ENCODE assay signal across 9 cellular contexts in genomic region chr10:29648114-29648982, GRCh38. TPM values are rescaled to one million over a fixed set of nuclear protein-coding genes. Genes with fewer than 3 reads are reported as not detected.
DNase-seq lines count a peak whose midpoint lies in the region; ATAC-seq and TF ChIP-seq lines count a peak whose summit lies in the region.
"Had no signal": no experiment of that assay in that cellular context is flagged by ENCODE, and none has a peak within 500 bp of the region (broad histone marks: within the 10 kb centered on the region; RNA-seq: fewer than 3 reads in every experiment).

No MANE protein-coding gene starts in this region.

- H3K4me3 ChIP-seq in AG04450 (ENCODE audit: low read depth, low read length) (no peak overlapping the region), duodenal mucosa (ENCODE audit: low read depth in 1 of 2, low read length in 2 of 2) (peak overlapping the region; percentile 55 to 57), neutrophil (ENCODE audit: low read depth in 1 of 2, low read length in 1 of 2) (no peak overlapping the region)

- H3K27me3 ChIP-seq in AG04450 (ENCODE audit: control insufficient read depth, insufficient read depth, low read length) (no peaks in the 10 kb centered on the region), duodenal mucosa (ENCODE audit: control insufficient read depth in 1 of 2, insufficient read depth in 2 of 2, low read length in 2 of 2) (no peaks in the 10 kb centered on the region), neutrophil (no peaks in the 10 kb centered on the region)

- H3K27ac Mint-ChIP-seq in T-helper 17 cell = peak overlapping the region; percentile 95

- no peak for TF ChIP-seq CTCF in AG04450 (IDR thresholded peaks at IDR 0.05; ENCODE audit: low read depth, low read length)
- no peak for TF ChIP-seq CTCF in neutrophil (IDR thresholded peaks at IDR 0.05)

- ATAC-seq in T-helper 17 cell (peak; percentile 62), GM21423 (IDR thresholded peaks at IDR 0.05; ENCODE audit: unreplicated experiment) (no peak), GM18858 (IDR thresholded peaks at IDR 0.05; ENCODE audit: unreplicated experiment) (no peak)

- H3K27ac ChIP-seq in AG04450 (ENCODE audit: low read depth, low read length) = peak overlapping the region; percentile 39
- peak overlapping the region; percentile 27 for H3K27ac ChIP-seq in duodenal mucosa (ENCODE audit: low read depth, low read length)
- peak overlapping the region; percentile 43 for H3K27ac ChIP-seq in neutrophil

- H3K4me1 ChIP-seq in duodenal mucosa (ENCODE audit: control insufficient read depth in 1 of 2, insufficient read depth in 2 of 2, low read length in 2 of 2) (peaks cover 23 to 25% of the 10 kb centered on the region in 2 donors), neutrophil (ENCODE audit: control insufficient read depth in 1 of 2, insufficient read depth in 1 of 2, low read depth in 1 of 2, low read length in 1 of 2) (peaks cover 8 to 40% of the 10 kb centered on the region in 2 experiments)

- no peaks in the 10 kb centered on the region for H3K36me3 ChIP-seq in duodenal mucosa (ENCODE audit: control insufficient read depth in 1 of 2, insufficient read depth in 2 of 2, low read length in 2 of 2)
- H3K36me3 ChIP-seq in neutrophil = no peaks in the 10 kb centered on the region

- H3K4me1 Mint-ChIP-seq in T-helper 17 cell = peaks cover 43% of the 10 kb centered on the region

- H3K36me3 Mint-ChIP-seq in T-helper 17 cell (ENCODE audit: low read depth) = no peaks in the 10 kb centered on the region

- DNase-seq in AG04450 (ENCODE audit: low read depth, low spot score) (no peak), T-helper 17 cell (peak in 1 of 3 donors; percentile 35), NCI-H2227 treated with DMSO at 0.1 percent for 48 hours (lab: John Stamatoyannopoulos, UW) (no peak), NCI-H2196 treated with DMSO at 0.1 percent for 48 hours (lab: John Stamatoyannopoulos, UW; ENCODE audit: unreplicated experiment) (no peak)
- DNase-seq: MV-4-11 had no signal

- H3K27me3 Mint-ChIP-seq in T-helper 17 cell = no peaks in the 10 kb centered on the region

- CTCF ChIA-PET in AG04450 (lab: Charles Lee) = no interaction called here

- peak overlapping the region; percentile 38 to 41 for H3K9ac ChIP-seq in duodenal mucosa (ENCODE audit: low read depth in 1 of 2, low read length in 2 of 2)

- H3K9me3 ChIP-seq in AG04450 (ENCODE audit: control insufficient read depth, insufficient read depth, low read length) (no peaks in the 10 kb centered on the region; the same call in 1 of the 2 replicates), T-helper 17 cell (ENCODE audit: control insufficient read depth, low read length, poor library complexity, severe bottlenecking) (no peaks in the 10 kb centered on the region), duodenal mucosa (ENCODE audit: control insufficient read depth in 1 of 2, low read length in 2 of 2) (no peaks in the 10 kb centered on the region), neutrophil (no peaks in the 10 kb centered on the region)

- peak overlapping the region; percentile 82 for H3K4me3 Mint-ChIP-seq in T-helper 17 cell

- POLR2A ChIA-PET in AG04450 (lab: Yijun Ruan, JAX) = interaction anchor here (1.0 kb wide), 1 partner anchor 21 kb away, joined by 5 read pairs; no protein-coding TSS in a partner anchor

RNA-seq across cellular contexts. Expression of gene SVIL, which starts 13.6 kb away (rescaled TPM):
- polyA plus RNA-seq in AG04450 (2011; rRNA removed) = 47.9 and 48.4 TPM in 2 replicates
- 88.8 and 107 TPM in 2 replicates for polyA minus RNA-seq in AG04450 (2011; rRNA and poly(A)+ RNA removed)
- 10 to 100 TPM; 39.5 to 46.4 TPM for total RNA-seq in T-helper 17 cell

Comparison
In these comparisons a context has a peak if more than half of its experiments do, and no peak if none do; other contexts are left out.
1. H3K4me3 ChIP-seq: peak in duodenal mucosa (2 of 2); none in AG04450 (single experiment) and neutrophil (0 of 2).
2. Peak in every context shown above with its lines, with median percentiles within 50 percentile points of each other: H3K27ac ChIP-seq.